8 cellular contexts compared by ENCODE assay signal in the genomic region with DNA sequence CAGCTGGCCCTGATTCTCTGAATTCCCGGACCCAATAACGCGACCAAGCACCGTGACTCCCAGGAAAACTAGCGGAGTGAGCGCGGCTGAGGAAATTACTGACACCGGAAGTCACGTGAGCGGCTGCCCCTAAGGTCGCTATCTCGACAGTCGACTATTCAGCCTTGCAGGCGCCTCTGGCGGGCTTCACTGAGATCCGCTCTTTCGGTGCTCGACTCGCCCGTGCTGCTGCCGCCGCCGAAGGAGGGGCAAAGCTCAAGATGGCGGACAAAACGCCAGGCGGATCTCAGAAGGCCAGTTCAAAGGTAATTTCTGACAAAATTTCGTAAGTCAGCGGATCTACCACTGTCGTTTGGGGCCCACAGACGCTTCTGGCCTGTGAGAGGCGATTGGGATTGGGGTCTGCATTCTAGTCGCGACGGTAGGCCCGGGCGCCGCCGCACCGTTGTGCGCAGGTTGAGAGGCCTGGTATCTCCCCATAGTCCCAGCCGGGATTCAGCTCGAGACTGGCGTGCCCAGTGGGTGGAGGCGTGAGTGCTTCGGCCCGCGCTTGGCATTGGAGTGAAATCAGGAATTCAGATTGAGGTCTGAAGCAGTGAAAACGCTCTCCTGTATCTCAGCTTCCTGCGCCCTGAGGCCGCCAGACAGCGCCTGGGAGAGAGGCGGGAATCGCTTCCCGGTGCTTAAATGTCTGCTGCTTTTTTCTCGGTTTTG. TPM values are rescaled to one million over a fixed set of nuclear protein-coding genes. Genes with fewer than 3 reads are reported as not detected.
DNase-seq lines count a peak whose midpoint lies in the region; ATAC-seq and TF ChIP-seq lines count a peak whose summit lies in the region.

U2SURP (plus strand) TSS at position 202 of the 714 bp plus-strand sequence; CDS start at position 261, 59 bp downstream.

- H3T11ph ChIP-seq in H9 (ENCODE audit: low read length): no peak within 1 kb of the TSS

- H3K36me3 ChIP-seq in MG63: peaks cover 6% of the 10 kb centered on the region; the same call in 1 of the 2 replicates

- H3K23me2 ChIP-seq in H9 (ENCODE audit: insufficient read length, low read depth, low read length, poor library complexity, severe bottlenecking): peaks cover 14% of the 10 kb centered on the region

- no peak within 1 kb of the TSS for H2BK120ac ChIP-seq in H9 (ENCODE audit: low read depth, low read length, poor library complexity, severe bottlenecking)

- peak within 1 kb of the TSS; percentile 24; the same call in 1 of the 2 replicates for H3K4ac ChIP-seq in H9 (ENCODE audit: low read depth, low read length)

- peaks cover 0 to 3% (median 0%) of the 10 kb centered on the region in 3 experiments; a peak in 4 of 7 replicates for H3K36me3 Mint-ChIP-seq in H9 (ENCODE audit: insufficient read depth in 1 of 3, low read depth in 3 of 3)
- H3K36me3 Mint-ChIP-seq in nephron progenitor cell (ENCODE audit: low read depth): peaks cover 18% of the 10 kb centered on the region

- peak within 1 kb of the TSS; percentile 91 for H3K27ac ChIP-seq in H9 (ENCODE audit: insufficient read length, low read depth, low read length)

- H2BK20ac ChIP-seq in H9 (ENCODE audit: low read depth, low read length, poor library complexity, severe bottlenecking): no peak within 1 kb of the TSS

- peak within 1 kb of the TSS; percentile 98 for H3K4me2 ChIP-seq in H9 (ENCODE audit: insufficient read depth, insufficient read length, low read length)

- WGBS in H9 (ENCODE audit: extremely low coverage, insufficient read length, low lambda C conversion rate): no CpG with 5 or more reads among the region's 55 CpGs

- H2BK12ac ChIP-seq in H9 (ENCODE audit: insufficient read length, low read depth, low read length): no peak within 1 kb of the TSS

- DNase-seq in ELR (ENCODE audit: low read depth) (peak; percentile 100), H9 (peak; percentile 98), MG63 (peak; percentile 99), SHP77 treated with DMSO at 0.1 percent for 48 hours (lab: John Stamatoyannopoulos, UW) (peak; percentile 98), fibroblast of the aortic adventitia (ENCODE audit: low read depth) (peak; percentile 98), nephron progenitor cell (peak; percentile 91)
- DNase-seq in activated effector memory CD4-positive, alpha-beta T cell treated with anti-CD3 and anti-CD28 coated beads, Interleukin-2, amount 50 U/mL, for 16 hours: peak; percentile 97
- peak; percentile 86 to 94 for DNase-seq in stimulated activated naive CD8-positive, alpha-beta T cell treated with anti-CD3 and anti-CD28 coated beads, Interleukin-15, amount 100 ng/mL, for 72 hours

- H4K20me1 ChIP-seq in H9 (ENCODE audit: control insufficient read depth, insufficient read depth, insufficient read length): no peaks in the 10 kb centered on the region

- peak within 1 kb of the TSS; percentile 87 for H4K5ac ChIP-seq in H9 (ENCODE audit: insufficient read length, low read depth, low read length)

- peak within 1 kb of the TSS; percentile 39 for H4K91ac ChIP-seq in H9 (ENCODE audit: insufficient read length, low read depth, low read length)

- H3K4me1 ChIP-seq in H9 (ENCODE audit: insufficient read depth, low read length): no peaks in the 10 kb centered on the region

- H3K4me1 Mint-ChIP-seq in H9 (peaks cover 21 to 28% of the 10 kb centered on the region in 2 experiments), nephron progenitor cell (peaks cover 39% of the 10 kb centered on the region)
- H3K4me1 Mint-ChIP-seq in stimulated activated naive CD8-positive, alpha-beta T cell treated with anti-CD3 and anti-CD28 coated beads, Interleukin-15, amount 100 ng/mL, for 72 hours: peaks cover 39% of the 10 kb centered on the region

- peak within 1 kb of the TSS; percentile 98 for H3K9ac ChIP-seq in H9 (ENCODE audit: extremely low read depth, insufficient read length, low read length)

- H3K79me1 ChIP-seq in H9 (ENCODE audit: insufficient read depth, low read depth, low read length, poor library complexity, severe bottlenecking): no peaks in the 10 kb centered on the region

- no peak for TF ChIP-seq CTCF in H9 (conservative IDR thresholded peaks at IDR 0.05)
- TF ChIP-seq CTCF in fibroblast of the aortic adventitia (IDR thresholded peaks at IDR 0.05; ENCODE audit: insufficient read depth, low read length): no peak
- no peak for TF ChIP-seq CTCF in nephron progenitor cell (IDR thresholded peaks at IDR 0.05)

- H2BK15ac ChIP-seq in H9 (ENCODE audit: low read depth, low read length): no peak within 1 kb of the TSS

- H2BK5ac ChIP-seq in H9 (ENCODE audit: insufficient read length, low read length): peak within 1 kb of the TSS; percentile 85

- H3K4me3 Mint-ChIP-seq in H9: peak within 1 kb of the TSS; percentile 90 to 96
- H3K4me3 Mint-ChIP-seq in nephron progenitor cell: peak within 1 kb of the TSS; percentile 98
- H3K4me3 Mint-ChIP-seq in stimulated activated naive CD8-positive, alpha-beta T cell treated with anti-CD3 and anti-CD28 coated beads, Interleukin-15, amount 100 ng/mL, for 72 hours: peak within 1 kb of the TSS; percentile 92 to 98

- H3K4me3 ChIP-seq in MG63: peak within 1 kb of the TSS; percentile 82
- peak within 1 kb of the TSS; percentile 97 for H3K4me3 ChIP-seq in fibroblast of the aortic adventitia (ENCODE audit: low read depth, low read length)

- H3K23ac ChIP-seq in H9 (ENCODE audit: insufficient read length, low read depth, low read length): peak within 1 kb of the TSS; percentile 11

- peak within 1 kb of the TSS; percentile 95 for H4K8ac ChIP-seq in H9 (replicated peaks; ENCODE audit: insufficient read length, low read depth, low read length)

- no peaks in the 10 kb centered on the region for H3K9me3 ChIP-seq in H9 (ENCODE audit: control insufficient read depth, low read depth, low read length)
- no peaks in the 10 kb centered on the region for H3K9me3 ChIP-seq in MG63

- H3K56ac ChIP-seq in H9 (ENCODE audit: insufficient read length, low read depth, low read length): peak within 1 kb of the TSS; percentile 96

- no peak within 1 kb of the TSS for H2AK5ac ChIP-seq in H9 (ENCODE audit: insufficient read length, low read length)

- H3K27ac Mint-ChIP-seq in H9 (peak within 1 kb of the TSS; percentile 98 to 99 (median 99)), nephron progenitor cell (peak within 1 kb of the TSS; percentile 100)
- peak within 1 kb of the TSS; percentile 99 for H3K27ac Mint-ChIP-seq in stimulated activated naive CD8-positive, alpha-beta T cell treated with anti-CD3 and anti-CD28 coated beads, Interleukin-15, amount 100 ng/mL, for 72 hours

- H3K27me3 ChIP-seq in H9 (ENCODE audit: insufficient read depth, low read length) (no peaks in the 10 kb centered on the region), MG63 (no peaks in the 10 kb centered on the region)

- H3K9me3 Mint-ChIP-seq in H9: no peaks in the 10 kb centered on the region
- H3K9me3 Mint-ChIP-seq in nephron progenitor cell: peaks cover 6% of the 10 kb centered on the region
- H3K9me3 Mint-ChIP-seq in stimulated activated naive CD8-positive, alpha-beta T cell treated with anti-CD3 and anti-CD28 coated beads, Interleukin-15, amount 100 ng/mL, for 72 hours: no peaks in the 10 kb centered on the region

- peak; percentile 92 for ATAC-seq in stimulated activated naive CD8-positive, alpha-beta T cell treated with anti-CD3 and anti-CD28 coated beads, Interleukin-15, amount 100 ng/mL, for 72 hours

- H2AFZ ChIP-seq in H9 (ENCODE audit: low read length): peak within 1 kb of the TSS; percentile 74

- H3K27me3 Mint-ChIP-seq in H9 (ENCODE audit: low read depth): no peaks in the 10 kb centered on the region
- H3K27me3 Mint-ChIP-seq in nephron progenitor cell (ENCODE audit: low read depth, poor library complexity): no peaks in the 10 kb centered on the region
- no peaks in the 10 kb centered on the region for H3K27me3 Mint-ChIP-seq in stimulated activated naive CD8-positive, alpha-beta T cell treated with anti-CD3 and anti-CD28 coated beads, Interleukin-15, amount 100 ng/mL, for 72 hours

- peak within 1 kb of the TSS; percentile 87 for H3K18ac ChIP-seq in H9 (ENCODE audit: insufficient read length, low read depth, low read length)

- H3K14ac ChIP-seq in H9 (ENCODE audit: insufficient read depth, low read length): peak within 1 kb of the TSS; percentile 86

- H3K79me2 ChIP-seq in H9 (ENCODE audit: insufficient read depth, low read length): peaks cover 34% of the 10 kb centered on the region; the same call in 1 of the 2 replicates

RNA-seq across cellular contexts. Expression of gene U2SURP, which starts in this region (rescaled TPM):
- total RNA-seq in H9 (2021): 164 and 168 TPM in 2 replicates
- 65.3 and 141 TPM in 2 replicates for total RNA-seq in MG63 (2014; rRNA removed; shearing (Covaris generic); ENCODE audit: low replicate concordance)
- 99.1 and 128 TPM in 2 replicates for total RNA-seq in fibroblast of the aortic adventitia (ENCODE audit: low replicate concordance)

Comparison
In these comparisons a context has a peak if more than half of its experiments do, and no peak if none do; other contexts are left out.
1. Peak in every context shown above with its lines: DNase-seq, ATAC-seq, H3K4me3 ChIP-seq and H3K27ac ChIP-seq.